In genomic region chr9:94014066-94014654, GRCh38 we compare ENCODE assay signal across 8 cellular contexts. TPM values are rescaled to one million over a fixed set of nuclear protein-coding genes. Genes with fewer than 3 reads are reported as not detected.
DNase-seq lines count a peak whose midpoint lies in the region; ATAC-seq and TF ChIP-seq lines count a peak whose summit lies in the region.

No MANE protein-coding gene starts in this region.

- H3K4me3 Mint-ChIP-seq in endodermal cell (no peak overlapping the region), osteocyte (ENCODE audit: unreplicated experiment) (no peak overlapping the region)

- H3K27ac ChIP-seq in endodermal cell (ENCODE audit: low read depth, low read length), result no peak overlapping the region

- H3K36me3 ChIP-seq in endodermal cell (ENCODE audit: control insufficient read depth, insufficient read depth, low read length), result no peaks in the 10 kb centered on the region

- no peak overlapping the region for H3K27ac Mint-ChIP-seq in endodermal cell
- H3K27ac Mint-ChIP-seq in osteocyte (ENCODE audit: unreplicated experiment), result no peak overlapping the region

- peak; percentile 46 for DNase-seq in A172 (ENCODE audit: low spot score)
- DNase-seq in GM12865 (ENCODE audit: low read depth), result peak; percentile 32
- DNase-seq in NCI-H748 treated with DMSO at 0.1 percent for 48 hours (lab: John Stamatoyannopoulos, UW), result peak; percentile 55
- DNase-seq in endodermal cell, result no peak
- DNase-seq in osteocyte (ENCODE audit: extremely low spot score, unreplicated experiment), result no peak
- no peak for DNase-seq in GM19240 (ENCODE audit: insufficient read length, low spot score)
- DNase-seq in NK-92 treated with Interleukin-12 subunit alpha and Interleukin-12 subunit beta, amount 100 ng/mL, for 24 hours (lab: John Stamatoyannopoulos, UW), result no peak

- H3K4me1 Mint-ChIP-seq in endodermal cell, result no peaks in the 10 kb centered on the region
- H3K4me1 Mint-ChIP-seq in osteocyte (ENCODE audit: unreplicated experiment), result peaks cover 20% of the 10 kb centered on the region

- no peak for ATAC-seq in HG02885 (IDR thresholded peaks at IDR 0.05; ENCODE audit: poor library complexity, unreplicated experiment)

- no peaks in the 10 kb centered on the region for H3K27me3 Mint-ChIP-seq in endodermal cell (ENCODE audit: insufficient read depth)
- H3K27me3 Mint-ChIP-seq in osteocyte (ENCODE audit: unreplicated experiment), result peaks cover 12% of the 10 kb centered on the region

- H3K9me3 Mint-ChIP-seq in endodermal cell (no peaks in the 10 kb centered on the region), osteocyte (ENCODE audit: unreplicated experiment) (no peaks in the 10 kb centered on the region)

- peak; percentile 60 for TF ChIP-seq CTCF in GM12865 (IDR thresholded peaks at IDR 0.05; ENCODE audit: insufficient read depth, low read depth, low read length, missing control alignments)
- peak; percentile 84 for TF ChIP-seq CTCF in endodermal cell (conservative IDR thresholded peaks at IDR 0.05)
- TF ChIP-seq CTCF in osteocyte (IDR thresholded peaks at IDR 0.05), result peak; percentile 74

- H3K4me3 ChIP-seq in GM12865 (ENCODE audit: low read depth, low read length), result no peak overlapping the region
- no peak overlapping the region for H3K4me3 ChIP-seq in endodermal cell (ENCODE audit: low read length)

- WGBS in endodermal cell (ENCODE audit: insufficient coverage in 1 of 2, insufficient read length in 1 of 2), 2 experiments, result 13 to 29% methylated on average over 1 of the region's 1 CpG

- H3K9ac ChIP-seq in endodermal cell (ENCODE audit: extremely low read depth, low read length, poor library complexity, severe bottlenecking), result no peak overlapping the region

- no peaks in the 10 kb centered on the region for H3K4me1 ChIP-seq in endodermal cell (ENCODE audit: control insufficient read depth, insufficient read depth, low read length)

- H3K27me3 ChIP-seq in endodermal cell (ENCODE audit: control insufficient read depth, insufficient read depth, low read length, poor library complexity, severe bottlenecking), result no peaks in the 10 kb centered on the region

- no peaks in the 10 kb centered on the region for H3K9me3 ChIP-seq in endodermal cell (ENCODE audit: control insufficient read depth, low read length)

- H3K36me3 Mint-ChIP-seq in endodermal cell (ENCODE audit: low read depth), result no peaks in the 10 kb centered on the region
- no peaks in the 10 kb centered on the region for H3K36me3 Mint-ChIP-seq in osteocyte (ENCODE audit: unreplicated experiment)

RNA-seq across cellular contexts. Expression of gene BARX1, which starts 59.0 kb away (rescaled TPM):
- total RNA-seq in A172 (2014; rRNA removed; shearing (Covaris generic)), result not detected in 2 replicates
- total RNA-seq in endodermal cell, result under 1 TPM in 1 of 2 donors, not detected in 1; 0.35 TPM
- 2.9 TPM for polyA plus RNA-seq in endodermal cell (2013, experiment 1 of 2)
- polyA plus RNA-seq in endodermal cell (2013, experiment 2 of 2), result 2.2 TPM
- total RNA-seq in osteocyte, result 1.7 and 2.2 TPM in 2 replicates

Comparison
In these comparisons a context has a peak if more than half of its experiments do, and no peak if none do; other contexts are left out.
1. DNase-seq: peak in A172 (single experiment), GM12865 (single experiment) and NCI-H748 treated with DMSO at 0.1 percent for 48 hours (single experiment); none in endodermal cell (single experiment), osteocyte (single experiment), GM19240 (single experiment) and NK-92 treated with Interleukin-12 subunit alpha and Interleukin-12 subunit beta, amount 100 ng/mL, for 24 hours (single experiment).
2. Peak in every context shown above with its lines, with median percentiles within 50 percentile points of each other: CTCF ChIP-seq.